Comparison of ENCODE assay signal across 1 cellular context in genomic region chr12:102920271-102920670, GRCh38.
TF ChIP-seq lines count a peak whose summit lies in the region.

No MANE protein-coding gene starts in this region.

TF ChIP-seq in HepG2, 621 proteins besides CTCF, POLR2A, EP300 and RAD21 (continued from another document and continues in another):
- peak; percentile 25; the same call in 1 of the 2 replicates for TF ChIP-seq NFYC (CRISPR knock-in tag; IDR thresholded peaks at IDR 0.05)
- TF ChIP-seq AGO2 (optimal IDR thresholded peaks at IDR 0.05; ENCODE audit: low read depth, low read length), result no peak
- peak; percentile 99 for TF ChIP-seq ARID5B (CRISPR knock-in tag; IDR thresholded peaks at IDR 0.05)
- TF ChIP-seq SUZ12 (IDR thresholded peaks at IDR 0.05; ENCODE audit: low read depth, low read length), result no peak
- no peak for TF ChIP-seq NFE2 (CRISPR knock-in tag; IDR thresholded peaks at IDR 0.05)
- peak; percentile 93; the same call in 1 of the 2 replicates for TF ChIP-seq MEIS2 (CRISPR knock-in tag; IDR thresholded peaks at IDR 0.05)
- TF ChIP-seq NONO (IDR thresholded peaks at IDR 0.05), result no peak
- TF ChIP-seq NONO (CRISPR knock-in tag; conservative IDR thresholded peaks at IDR 0.05), result peak; percentile 55
- TF ChIP-seq ZNF331 (CRISPR knock-in tag; IDR thresholded peaks at IDR 0.05), result peak; percentile 90
- TF ChIP-seq SRSF4 (IDR thresholded peaks at IDR 0.05; ENCODE audit: low read depth, low read length, poor library complexity, severe bottlenecking), result no peak
- no peak for TF ChIP-seq ZNF407 (CRISPR knock-in tag; IDR thresholded peaks at IDR 0.05; ENCODE audit: not compliant biosample characterization)
- TF ChIP-seq REPIN1 (CRISPR knock-in tag; IDR thresholded peaks at IDR 0.05; ENCODE audit: borderline replicate concordance, low read depth), result peak; percentile 72; the same call in 1 of the 2 replicates
- no peak for TF ChIP-seq JUNB (CRISPR knock-in tag; IDR thresholded peaks at IDR 0.05; ENCODE audit: borderline replicate concordance)
- peak; percentile 83 for TF ChIP-seq ETV5 (CRISPR knock-in tag; IDR thresholded peaks at IDR 0.05; ENCODE audit: borderline replicate concordance)
- peak; percentile 75; the same call in 1 of the 2 replicates for TF ChIP-seq MBD4 (IDR thresholded peaks at IDR 0.05; ENCODE audit: borderline replicate concordance, low read length)
- TF ChIP-seq ARID4A (CRISPR knock-in tag; IDR thresholded peaks at IDR 0.05; ENCODE audit: borderline replicate concordance), result no peak; the same call in 1 of the 2 replicates
- no peak for TF ChIP-seq TRIM24 (CRISPR knock-in tag; IDR thresholded peaks at IDR 0.05)
- peak; percentile 98 for TF ChIP-seq GATAD2A (CRISPR knock-in tag; IDR thresholded peaks at IDR 0.05)
- no peak for TF ChIP-seq ZNF704 (CRISPR knock-in tag; IDR thresholded peaks at IDR 0.05; ENCODE audit: borderline replicate concordance)
- TF ChIP-seq PAXIP1 (CRISPR knock-in tag; conservative IDR thresholded peaks at IDR 0.05), result peak; percentile 96
- TF ChIP-seq ZNF557 (CRISPR knock-in tag; IDR thresholded peaks at IDR 0.05), result no peak
- no peak for TF ChIP-seq GLMP (CRISPR knock-in tag; IDR thresholded peaks at IDR 0.05; ENCODE audit: borderline replicate concordance)
- no peak for TF ChIP-seq BATF2 (CRISPR knock-in tag; IDR thresholded peaks at IDR 0.05)
- TF ChIP-seq ZSCAN22 (CRISPR knock-in tag; IDR thresholded peaks at IDR 0.05), result 0 out of 2 replicates have a peak, but pooled peaks have one; percentile 21
- no peak for TF ChIP-seq ZNF501 (CRISPR knock-in tag; IDR thresholded peaks at IDR 0.05)
- no peak for TF ChIP-seq ZNF569 (CRISPR knock-in tag; IDR thresholded peaks at IDR 0.05; ENCODE audit: borderline replicate concordance)
